17 cellular contexts compared by ENCODE assay signal in genomic region chr7:139587535-139587934, GRCh38.
A peak's percentile ranks its signal among the peaks of the same experiment; 100 is the strongest.
DNase-seq lines count a peak whose midpoint lies in the region; TF ChIP-seq lines count a peak whose summit lies in the region.
"Had no signal": no experiment of that assay in that cellular context is flagged by ENCODE, and none has a peak within 500 bp of the region (broad histone marks: within the 10 kb centered on the region; RNA-seq: fewer than 3 reads in every experiment).

No MANE protein-coding gene starts in this region.

- no peaks in the 10 kb centered on the region for H3K4me1 Mint-ChIP-seq in osteocyte (ENCODE audit: unreplicated experiment)
- H3K4me1 Mint-ChIP-seq in activated CD4-positive, alpha-beta memory T cell treated with anti-CD3 and anti-CD28 coated beads for 36 hours (ENCODE audit: low read depth) = peaks cover 4% of the 10 kb centered on the region

- H3K36me3 Mint-ChIP-seq in osteocyte (ENCODE audit: unreplicated experiment) = peaks cover 49% of the 10 kb centered on the region
- H3K36me3 Mint-ChIP-seq in activated CD4-positive, alpha-beta memory T cell treated with anti-CD3 and anti-CD28 coated beads for 36 hours = peaks cover 19% of the 10 kb centered on the region

- H3K27me3 Mint-ChIP-seq in osteocyte (ENCODE audit: unreplicated experiment) = no peaks in the 10 kb centered on the region
- H3K27me3 Mint-ChIP-seq in activated CD4-positive, alpha-beta memory T cell treated with anti-CD3 and anti-CD28 coated beads for 36 hours = no peaks in the 10 kb centered on the region

- H3K27ac ChIP-seq in right atrium auricular region (no peak overlapping the region), left ventricle myocardium inferior (replicated peaks) (no peak overlapping the region), esophagus muscularis mucosa (replicated peaks in 1 of 4) (no peak overlapping the region)

- 99% methylated on average over 7 of the region's 7 CpGs for WGBS in esophagus muscularis mucosa

- H3K4me3 ChIP-seq in right atrium auricular region (no peak overlapping the region), left ventricle myocardium inferior (no peak overlapping the region), esophagus muscularis mucosa (no peak overlapping the region)
- H3K4me3 ChIP-seq: BLaER1, GM12878 had no signal

- TF ChIP-seq CTCF in right atrium auricular region (IDR thresholded peaks at IDR 0.05) (no peak), left ventricle myocardium inferior (IDR thresholded peaks at IDR 0.05; ENCODE audit: borderline replicate concordance) (no peak), esophagus muscularis mucosa (IDR thresholded peaks at IDR 0.05) (no peak), osteocyte (IDR thresholded peaks at IDR 0.05) (no peak)

- DNase-seq in right atrium auricular region (ENCODE audit: low spot score) = peak; percentile 32
- DNase-seq in left ventricle myocardium inferior = no peak
- peak; percentile 29 for DNase-seq in esophagus muscularis mucosa (ENCODE audit: extremely low spot score)
- peak; percentile 19 for DNase-seq in osteocyte (ENCODE audit: extremely low spot score, unreplicated experiment)
- no peak for DNase-seq in medulla oblongata (ENCODE audit: extremely low spot score)
- DNase-seq in activated CD4-positive, alpha-beta memory T cell treated with anti-CD3 and anti-CD28 coated beads for 36 hours = no peak
- DNase-seq in NCI-H526 (lab: John Stamatoyannopoulos, UW) = no peak
- DNase-seq: 8988T; CD8-positive, alpha-beta T cell; COR-L47; DMS 273 treated with DMSO at 0.1 percent for 48 hours; DMS53; DND-41; EL; H9 had no signal

- no peaks in the 10 kb centered on the region for H3K9me3 ChIP-seq in right atrium auricular region
- no peaks in the 10 kb centered on the region for H3K9me3 ChIP-seq in left ventricle myocardium inferior (replicated peaks)
- H3K9me3 ChIP-seq in esophagus muscularis mucosa = no peaks in the 10 kb centered on the region
- H3K9me3 ChIP-seq: BLaER1 had no signal

- POLR2A ChIA-PET in activated CD4-positive, alpha-beta memory T cell treated with anti-CD3 and anti-CD28 coated beads for 36 hours (lab: Charles Lee) = interaction anchor here (0.6 kb wide), 1 partner anchor 11 kb away, joined by 3 read pairs; no protein-coding TSS in a partner anchor

- H3K4me1 ChIP-seq in right atrium auricular region = no peaks in the 10 kb centered on the region
- H3K4me1 ChIP-seq in left ventricle myocardium inferior = peaks cover 8% of the 10 kb centered on the region
- peaks cover 0 to 11% (median 7%) of the 10 kb centered on the region in 4 donors for H3K4me1 ChIP-seq in esophagus muscularis mucosa

- H3K27me3 ChIP-seq in right atrium auricular region = no peaks in the 10 kb centered on the region
- H3K27me3 ChIP-seq in left ventricle myocardium inferior (ENCODE audit: low read depth) = no peaks in the 10 kb centered on the region
- H3K27me3 ChIP-seq in esophagus muscularis mucosa = no peaks in the 10 kb centered on the region
- H3K27me3 ChIP-seq: BLaER1 had no signal

- H3K36me3 ChIP-seq in right atrium auricular region (peaks cover 77% of the 10 kb centered on the region), left ventricle myocardium inferior (peaks cover 98% of the 10 kb centered on the region), esophagus muscularis mucosa (peaks cover 9 to 98% (median 71%) of the 10 kb centered on the region in 4 donors)

- H3K9me3 Mint-ChIP-seq in osteocyte (ENCODE audit: unreplicated experiment) = no peaks in the 10 kb centered on the region
- no peaks in the 10 kb centered on the region for H3K9me3 Mint-ChIP-seq in activated CD4-positive, alpha-beta memory T cell treated with anti-CD3 and anti-CD28 coated beads for 36 hours
- H3K9me3 Mint-ChIP-seq: CD8-positive, alpha-beta T cell; H9 had no signal

- no peak for TF ChIP-seq POLR2A in esophagus muscularis mucosa (IDR thresholded peaks at IDR 0.05; ENCODE audit: low read depth)

- CTCF ChIA-PET in activated CD4-positive, alpha-beta memory T cell treated with anti-CD3 and anti-CD28 coated beads for 36 hours (lab: Charles Lee) = interaction anchor here (0.6 kb wide), 1 partner anchor 34 kb away, joined by 4 read pairs; no protein-coding TSS in a partner anchor

- intact Hi-C loops in left ventricle myocardium inferior (cut with micrococcal nuclease) (no loop called here), esophagus muscularis mucosa (cut with DNase I) (no loop called here)
- intact Hi-C loops in activated CD4-positive, alpha-beta memory T cell treated with anti-CD3 and anti-CD28 coated beads for 36 hours (cut with micrococcal nuclease) = no loop called here

- H3K4me3 Mint-ChIP-seq in osteocyte (ENCODE audit: unreplicated experiment) = no peak overlapping the region
- H3K4me3 Mint-ChIP-seq in activated CD4-positive, alpha-beta memory T cell treated with anti-CD3 and anti-CD28 coated beads for 36 hours = no peak overlapping the region
- H3K4me3 Mint-ChIP-seq: CD8-positive, alpha-beta T cell; H9 had no signal

- no peak overlapping the region for H3K27ac Mint-ChIP-seq in osteocyte (ENCODE audit: unreplicated experiment)
- no peak overlapping the region for H3K27ac Mint-ChIP-seq in activated CD4-positive, alpha-beta memory T cell treated with anti-CD3 and anti-CD28 coated beads for 36 hours
- H3K27ac Mint-ChIP-seq: CD8-positive, alpha-beta T cell; H9 had no signal

- TF ChIP-seq EP300 in esophagus muscularis mucosa (IDR thresholded peaks at IDR 0.05) = no peak

Comparison
In these comparisons a context has a peak if more than half of its experiments do, and no peak if none do; other contexts are left out.
1. DNase-seq: peak in right atrium auricular region (single experiment), esophagus muscularis mucosa (single experiment) and osteocyte (single experiment); none in left ventricle myocardium inferior (single experiment), medulla oblongata (single experiment), activated CD4-positive, alpha-beta memory T cell treated with anti-CD3 and anti-CD28 coated beads for 36 hours (single experiment) and NCI-H526 (0 of 2).